ENCODE assay signal across 19 cellular contexts in the genomic region with DNA sequence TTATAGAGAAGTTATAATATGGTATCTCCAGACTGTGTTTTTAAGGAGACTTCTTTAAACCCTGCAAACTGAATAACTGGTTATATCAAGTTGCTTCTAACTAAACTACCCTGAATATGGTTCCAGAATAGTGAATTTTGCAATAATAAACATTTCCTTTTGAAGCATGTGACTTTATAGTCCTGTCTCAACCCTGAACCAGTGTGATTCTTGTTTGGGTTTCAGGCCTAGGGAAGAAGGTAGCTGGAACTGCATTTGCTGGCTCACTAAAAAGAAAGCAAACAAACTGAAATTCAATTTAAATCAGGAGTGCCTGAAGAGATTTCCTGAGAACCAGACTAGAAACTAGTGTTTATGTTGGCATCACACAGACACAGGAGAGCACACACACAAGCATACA. TPM values are rescaled to one million over a fixed set of nuclear protein-coding genes. Genes with fewer than 3 reads are reported as not detected.
DNase-seq lines count a peak whose midpoint lies in the region; ATAC-seq, FAIRE-seq and TF ChIP-seq lines count a peak whose summit lies in the region.
"Had no signal": no experiment of that assay in that cellular context is flagged by ENCODE, and none has a peak within 500 bp of the region (broad histone marks: within the 10 kb centered on the region; RNA-seq: fewer than 3 reads in every experiment).

No MANE protein-coding gene starts in this region.

- intact Hi-C loops in left ventricle myocardium inferior (cut with micrococcal nuclease): no loop called here
- intact Hi-C loops in left cardiac atrium (cut with DNase I): no loop called here
- intact Hi-C loops in sciatic nerve (cut with DNase I): loop anchor here (5.0 kb wide), 1 partner anchor 1363 kb away; no protein-coding TSS in a partner anchor

- DNase-seq in left ventricle myocardium inferior (no peak), left cardiac atrium (no peak), glutamatergic neuron (no peak), sciatic nerve (ENCODE audit: low spot score) (no peak), frontal cortex (ENCODE audit: low spot score in 2 of 2) (no peak), NAMALWA (ENCODE audit: low spot score) (no peak), SHP77 (lab: John Stamatoyannopoulos, UW) (no peak)
- DNase-seq: 8988T; BE2C; CD4-positive, alpha-beta T cell; EL; NCI-H1417; NCI-H1930; NCI-H2171; NCI-H446; PC-9 had no signal

- H3K4me3 Mint-ChIP-seq in glutamatergic neuron (ENCODE audit: unreplicated experiment): no peak overlapping the region

- peaks cover 4% of the 10 kb centered on the region for H3K36me3 Mint-ChIP-seq in glutamatergic neuron (ENCODE audit: unreplicated experiment)

- ATAC-seq in left cardiac atrium (no peak), sciatic nerve (peak; percentile 32), HG03135 (IDR thresholded peaks at IDR 0.05; ENCODE audit: unreplicated experiment) (no peak)

- no peaks in the 10 kb centered on the region for H3K36me3 ChIP-seq in left ventricle myocardium inferior
- H3K36me3 ChIP-seq: BE2C had no signal

- peaks cover 37% of the 10 kb centered on the region for H3K4me1 ChIP-seq in left ventricle myocardium inferior
- H3K4me1 ChIP-seq: BE2C had no signal

- H3K27me3 ChIP-seq in left ventricle myocardium inferior (ENCODE audit: low read depth): peaks cover 4% of the 10 kb centered on the region

- no peak for FAIRE-seq in frontal cortex (lab: Jason Lieb, UNC)
- FAIRE-seq: H54 had no signal

- no peaks in the 10 kb centered on the region for H3K9me3 ChIP-seq in left ventricle myocardium inferior (replicated peaks)
- H3K9me3 ChIP-seq: BE2C had no signal

- peak overlapping the region; percentile 92 for H3K27ac ChIP-seq in left ventricle myocardium inferior (replicated peaks)
- H3K27ac ChIP-seq: PC-9, SJSA1 had no signal

- peaks cover 22% of the 10 kb centered on the region for H3K27me3 Mint-ChIP-seq in glutamatergic neuron (ENCODE audit: unreplicated experiment)

- no peak for TF ChIP-seq CTCF in left ventricle myocardium inferior (IDR thresholded peaks at IDR 0.05; ENCODE audit: borderline replicate concordance)
- TF ChIP-seq CTCF in glutamatergic neuron (IDR thresholded peaks at IDR 0.05; ENCODE audit: partially characterized antibody, unreplicated experiment): no peak

- peaks cover 17% of the 10 kb centered on the region for H3K9me3 Mint-ChIP-seq in glutamatergic neuron (ENCODE audit: unreplicated experiment)
- H3K9me3 Mint-ChIP-seq: CD4-positive, alpha-beta T cell had no signal

- peak overlapping the region; percentile 28 for H3K27ac Mint-ChIP-seq in glutamatergic neuron (ENCODE audit: unreplicated experiment)
- H3K27ac Mint-ChIP-seq: CD4-positive, alpha-beta T cell had no signal

- no peak overlapping the region for H3K4me3 ChIP-seq in left ventricle myocardium inferior
- H3K4me3 ChIP-seq: PC-9, SJSA1 had no signal

- H3K4me1 Mint-ChIP-seq in glutamatergic neuron (ENCODE audit: low read depth, unreplicated experiment): peaks cover 50% of the 10 kb centered on the region

RNA-seq across cellular contexts. Expression of gene ARHGEF7, which starts 4.9 kb away (rescaled TPM):
- total RNA-seq in left ventricle myocardium inferior (35.9 TPM), left cardiac atrium (10 to 100 TPM; 34.8 to 45.5 TPM), glutamatergic neuron (ENCODE audit: unreplicated experiment) (227 TPM), sciatic nerve (146 TPM), frontal cortex (137 TPM)
